ENCODE assay signal across 16 cellular contexts in the genomic region with DNA sequence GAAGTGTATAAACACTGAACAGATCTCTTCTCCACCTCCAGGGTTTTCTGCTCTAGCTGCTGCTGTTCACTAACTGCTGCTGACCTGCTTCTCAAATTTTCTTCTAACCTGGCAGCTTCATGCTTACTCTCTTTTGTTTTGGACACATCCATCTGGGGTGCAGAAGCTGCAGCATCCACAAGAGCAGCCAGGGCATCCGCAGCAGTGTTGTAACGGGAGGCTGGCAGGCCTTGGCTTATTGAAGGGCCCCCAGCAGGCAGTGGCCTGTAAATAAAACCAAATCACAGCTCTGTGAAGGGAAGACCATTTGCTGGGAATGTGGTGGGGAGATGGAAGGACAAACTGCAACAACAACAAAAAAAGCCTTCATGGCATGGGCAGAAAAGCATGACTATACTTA.
DNase-seq lines count a peak whose midpoint lies in the region; ATAC-seq and TF ChIP-seq lines count a peak whose summit lies in the region.
"Had no signal": no experiment of that assay in that cellular context is flagged by ENCODE, and none has a peak within 500 bp of the region (broad histone marks: within the 10 kb centered on the region; RNA-seq: fewer than 3 reads in every experiment).

No MANE protein-coding gene starts in this region.

- H4K20me1 ChIP-seq in smooth muscle cell (ENCODE audit: low read depth) = no peaks in the 10 kb centered on the region

- H3K9ac ChIP-seq in smooth muscle cell (ENCODE audit: low read depth) = no peak overlapping the region

- in situ Hi-C loops in G401 (cut with HindIII; ENCODE audit: low sequenced_read_pairs) = no loop called here

- POLR2A ChIA-PET in A673 (lab: Charles Lee; ENCODE audit: low non-redundant PET) = interaction anchor here (0.7 kb wide), 1 partner anchor 17 kb away, joined by 3 read pairs; no protein-coding TSS in a partner anchor

- H3K27me3 Mint-ChIP-seq in central memory CD8-positive, alpha-beta T cell = no peaks in the 10 kb centered on the region
- H3K27me3 Mint-ChIP-seq in nephron progenitor cell (ENCODE audit: low read depth, poor library complexity) = no peaks in the 10 kb centered on the region

- H3K27me3 ChIP-seq in A673 (replicated peaks; ENCODE audit: insufficient read depth, low read depth, low read length, poor library complexity) (no peaks in the 10 kb centered on the region), smooth muscle cell (ENCODE audit: low read depth) (no peaks in the 10 kb centered on the region)
- H3K27me3 ChIP-seq: SJSA1 had no signal

- no peaks in the 10 kb centered on the region for H3K9me3 Mint-ChIP-seq in central memory CD8-positive, alpha-beta T cell
- no peaks in the 10 kb centered on the region for H3K9me3 Mint-ChIP-seq in nephron progenitor cell
- H3K9me3 Mint-ChIP-seq: H9 had no signal

- H3K4me3 ChIP-seq in A673 (ENCODE audit: low read depth, low read length, poor library complexity, severe bottlenecking) (no peak overlapping the region), smooth muscle cell (no peak overlapping the region)
- H3K4me3 ChIP-seq: SJSA1 had no signal

- H3K79me2 ChIP-seq in smooth muscle cell (ENCODE audit: low read depth) = no peaks in the 10 kb centered on the region

- peaks cover 78% of the 10 kb centered on the region for H3K36me3 Mint-ChIP-seq in central memory CD8-positive, alpha-beta T cell (ENCODE audit: insufficient read depth)
- peaks cover 79% of the 10 kb centered on the region for H3K36me3 Mint-ChIP-seq in nephron progenitor cell (ENCODE audit: low read depth)

- H3K4me2 ChIP-seq in smooth muscle cell = no peak overlapping the region

- no peaks in the 10 kb centered on the region for H3K4me1 Mint-ChIP-seq in central memory CD8-positive, alpha-beta T cell
- no peaks in the 10 kb centered on the region for H3K4me1 Mint-ChIP-seq in nephron progenitor cell
- H3K4me1 Mint-ChIP-seq: H9 had no signal

- no peak overlapping the region for H3K4me3 Mint-ChIP-seq in central memory CD8-positive, alpha-beta T cell
- no peak overlapping the region for H3K4me3 Mint-ChIP-seq in nephron progenitor cell
- H3K4me3 Mint-ChIP-seq: H9 had no signal

- no peaks in the 10 kb centered on the region for H3F3A ChIP-seq in smooth muscle cell (ENCODE audit: low read depth)

- H3K4me1 ChIP-seq in A673 (ENCODE audit: insufficient read depth, low read length, poor library complexity, severe bottlenecking) (no peaks in the 10 kb centered on the region), smooth muscle cell (ENCODE audit: low read depth) (no peaks in the 10 kb centered on the region)
- H3K4me1 ChIP-seq: SJSA1 had no signal

- H2AFZ ChIP-seq in smooth muscle cell (ENCODE audit: low read depth) = no peak overlapping the region

- CTCF ChIA-PET in A673 (lab: Charles Lee) = no interaction called here

- TSS peak; percentile 28 for BruUV-seq in A673 (replicated peaks; lab: Mats Ljungman, UMichigan)

- no peak overlapping the region for H3K27ac ChIP-seq in A673 (ENCODE audit: low read depth, low read length, poor library complexity, severe bottlenecking)
- no peak overlapping the region for H3K27ac ChIP-seq in smooth muscle cell (ENCODE audit: low read depth)
- H3K27ac ChIP-seq: SJSA1 had no signal

- peak overlapping the region; percentile 54 for H3K27ac Mint-ChIP-seq in central memory CD8-positive, alpha-beta T cell (ENCODE audit: low read depth)
- H3K27ac Mint-ChIP-seq in nephron progenitor cell = peak overlapping the region; percentile 0

- DNase-seq in A673 (ENCODE audit: low spot score) (no peak), G401 (ENCODE audit: low spot score) (peak; percentile 22), nephron progenitor cell (no peak), smooth muscle cell (lab: John Stamatoyannopoulos, UW; ENCODE audit: unreplicated experiment) (no peak), RPMI8226 (no peak)
- no peak for DNase-seq in central memory CD8-positive, alpha-beta T cell (ENCODE audit: low spot score in 2 of 2)
- DNase-seq: C1 segment of cervical spinal cord, DMS79, H9, NCI-H1048, NCI-H1436, NCI-H2029, NCI-H345, NCI-H524 treated with DMSO at 0.1 percent for 48 hours had no signal

- no peak for TF ChIP-seq CTCF in A673 (conservative IDR thresholded peaks at IDR 0.05; ENCODE audit: low read depth, low read length)
- no peak for TF ChIP-seq CTCF in nephron progenitor cell (IDR thresholded peaks at IDR 0.05)
- TF ChIP-seq CTCF in smooth muscle cell (IDR thresholded peaks at IDR 0.05; ENCODE audit: borderline replicate concordance, insufficient read depth, poor library complexity, severe bottlenecking) = no peak

- intact Hi-C loops in A673 (cut with micrococcal nuclease; ENCODE audit: unreplicated experiment) = no loop called here

- H3K9me3 ChIP-seq in A673 (ENCODE audit: low read depth, low read length, poor library complexity, severe bottlenecking) (no peaks in the 10 kb centered on the region), smooth muscle cell (replicated peaks; ENCODE audit: low read depth) (no peaks in the 10 kb centered on the region)
- H3K9me3 ChIP-seq: SJSA1 had no signal

- peaks cover 85% of the 10 kb centered on the region for H3K36me3 ChIP-seq in A673 (ENCODE audit: insufficient read depth, low read length, poor library complexity, severe bottlenecking)
- H3K36me3 ChIP-seq in smooth muscle cell (ENCODE audit: low read depth) = peaks cover 39% of the 10 kb centered on the region

- WGBS in smooth muscle cell (ENCODE audit: low lambda C conversion rate) = 100% methylated on average over 2 of the region's 2 CpGs

- ATAC-seq in central memory CD8-positive, alpha-beta T cell (replicated peaks; ENCODE audit: extremely low read depth, poor library complexity, severe bottlenecking) = no peak
- ATAC-seq in GM19351 (IDR thresholded peaks at IDR 0.05; ENCODE audit: unreplicated experiment) = no peak
